ENCODE assay signal across 1 cellular context in the genomic region with DNA sequence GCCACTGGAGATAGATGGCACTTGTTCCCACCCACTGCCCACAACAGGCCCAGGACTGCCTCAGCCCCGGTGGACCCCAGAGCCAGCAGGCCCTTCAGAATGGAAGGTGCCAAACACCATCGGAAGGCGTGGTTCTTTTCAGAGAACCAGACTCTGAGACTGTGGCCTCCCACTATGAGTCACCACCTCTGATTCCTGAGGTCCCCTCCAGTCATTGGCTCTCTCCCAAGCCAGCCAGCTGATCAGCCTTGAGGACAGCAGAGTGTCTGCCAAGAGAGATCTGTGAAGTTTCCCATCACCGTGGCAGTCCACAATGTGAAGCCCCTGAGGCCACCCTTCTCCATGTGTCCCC.
TF ChIP-seq lines count a peak whose summit lies in the region.

No MANE protein-coding gene starts in this region.

TF ChIP-seq in HCT116, 20 proteins besides CTCF, POLR2A, EP300 and RAD21 (continued from another document):
- TF ChIP-seq, protein P1, sequence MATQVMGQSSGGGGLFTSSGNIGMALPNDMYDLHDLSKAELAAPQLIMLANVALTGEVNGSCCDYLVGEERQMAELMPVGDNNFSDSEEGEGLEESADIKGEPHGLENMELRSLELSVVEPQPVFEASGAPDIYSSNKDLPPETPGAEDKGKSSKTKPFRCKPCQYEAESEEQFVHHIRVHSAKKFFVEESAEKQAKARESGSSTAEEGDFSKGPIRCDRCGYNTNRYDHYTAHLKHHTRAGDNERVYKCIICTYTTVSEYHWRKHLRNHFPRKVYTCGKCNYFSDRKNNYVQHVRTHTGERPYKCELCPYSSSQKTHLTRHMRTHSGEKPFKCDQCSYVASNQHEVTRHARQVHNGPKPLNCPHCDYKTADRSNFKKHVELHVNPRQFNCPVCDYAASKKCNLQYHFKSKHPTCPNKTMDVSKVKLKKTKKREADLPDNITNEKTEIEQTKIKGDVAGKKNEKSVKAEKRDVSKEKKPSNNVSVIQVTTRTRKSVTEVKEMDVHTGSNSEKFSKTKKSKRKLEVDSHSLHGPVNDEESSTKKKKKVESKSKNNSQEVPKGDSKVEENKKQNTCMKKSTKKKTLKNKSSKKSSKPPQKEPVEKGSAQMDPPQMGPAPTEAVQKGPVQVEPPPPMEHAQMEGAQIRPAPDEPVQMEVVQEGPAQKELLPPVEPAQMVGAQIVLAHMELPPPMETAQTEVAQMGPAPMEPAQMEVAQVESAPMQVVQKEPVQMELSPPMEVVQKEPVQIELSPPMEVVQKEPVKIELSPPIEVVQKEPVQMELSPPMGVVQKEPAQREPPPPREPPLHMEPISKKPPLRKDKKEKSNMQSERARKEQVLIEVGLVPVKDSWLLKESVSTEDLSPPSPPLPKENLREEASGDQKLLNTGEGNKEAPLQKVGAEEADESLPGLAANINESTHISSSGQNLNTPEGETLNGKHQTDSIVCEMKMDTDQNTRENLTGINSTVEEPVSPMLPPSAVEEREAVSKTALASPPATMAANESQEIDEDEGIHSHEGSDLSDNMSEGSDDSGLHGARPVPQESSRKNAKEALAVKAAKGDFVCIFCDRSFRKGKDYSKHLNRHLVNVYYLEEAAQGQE (IDR thresholded peaks at IDR 0.05; ENCODE audit: low read depth) = no peak
- TF ChIP-seq POLR2AphosphoS5 (IDR thresholded peaks at IDR 0.05; ENCODE audit: low read depth, low read length) = peak; percentile 47
- TF ChIP-seq MAX (IDR thresholded peaks at IDR 0.05) = peak; percentile 57
- TF ChIP-seq SIN3A (IDR thresholded peaks at IDR 0.05; ENCODE audit: low read depth) = no peak
- peak; percentile 84 for TF ChIP-seq JUND (IDR thresholded peaks at IDR 0.05)
- TF ChIP-seq FOSL1 (IDR thresholded peaks at IDR 0.05; ENCODE audit: low read depth) = peak; percentile 78
